ENCODE assay signal across 2 cellular contexts in genomic region chr2:69667805-69668382, GRCh38.
TF ChIP-seq lines count a peak whose summit lies in the region.

No MANE protein-coding gene starts in this region.

TF ChIP-seq in A549, 52 proteins besides CTCF, POLR2A, EP300 and RAD21:
- TF ChIP-seq EHMT2 (IDR thresholded peaks at IDR 0.05; ENCODE audit: low read depth) (no peak), MAX (IDR thresholded peaks at IDR 0.05) (no peak)

TF ChIP-seq in H1, 55 proteins besides CTCF, POLR2A, EP300 and RAD21:
- TF ChIP-seq PHF8 (conservative IDR thresholded peaks at IDR 0.05; ENCODE audit: low read depth, low read length) = no peak
- TF ChIP-seq BCL11A (IDR thresholded peaks at IDR 0.05; ENCODE audit: low read depth in 2 of 2, low read length in 2 of 2) = no peak
- no peak for TF ChIP-seq TEAD4 (IDR thresholded peaks at IDR 0.05; ENCODE audit: low read depth, low read length)
- TF ChIP-seq JUND (IDR thresholded peaks at IDR 0.05; ENCODE audit: low read length) = no peak
- no peak for TF ChIP-seq MAFK (IDR thresholded peaks at IDR 0.05; ENCODE audit: low read depth, low read length)
- no peak for TF ChIP-seq SIX5 (IDR thresholded peaks at IDR 0.05; ENCODE audit: low read depth, low read length)
- no peak for TF ChIP-seq POLR2AphosphoS5 (IDR thresholded peaks at IDR 0.05; ENCODE audit: low read depth, low read length)
- TF ChIP-seq ASH2L (IDR thresholded peaks at IDR 0.05; ENCODE audit: low read length) = no peak
- TF ChIP-seq CREB1 (IDR thresholded peaks at IDR 0.05) = no peak
- no peak for TF ChIP-seq CHD1 (IDR thresholded peaks at IDR 0.05; ENCODE audit: low read depth, low read length)
- no peak for TF ChIP-seq USF2 (IDR thresholded peaks at IDR 0.05; ENCODE audit: low read length)
- no peak for TF ChIP-seq POU5F1 (IDR thresholded peaks at IDR 0.05; ENCODE audit: low read depth, low read length)
- TF ChIP-seq ZNF274 (IDR thresholded peaks at IDR 0.05; ENCODE audit: borderline replicate concordance, extremely low read depth, low read length) = no peak
- TF ChIP-seq NANOG (IDR thresholded peaks at IDR 0.05; ENCODE audit: insufficient read depth, low read depth, low read length, poor library complexity, severe bottlenecking) = no peak
- no peak for TF ChIP-seq RNF2 (IDR thresholded peaks at IDR 0.05; ENCODE audit: borderline replicate concordance, low read depth, low read length, missing control alignments, poor library complexity, severe bottlenecking)
- no peak for TF ChIP-seq CHD7 (IDR thresholded peaks at IDR 0.05; ENCODE audit: insufficient replicate concordance, low read length)
- TF ChIP-seq MAX (IDR thresholded peaks at IDR 0.05) = no peak
